17 cellular contexts compared by ENCODE assay signal in genomic region chr1:192263436-192263835, GRCh38. TPM values are rescaled to one million over a fixed set of nuclear protein-coding genes. Genes with fewer than 3 reads are reported as not detected.
DNase-seq lines count a peak whose midpoint lies in the region; ATAC-seq and TF ChIP-seq lines count a peak whose summit lies in the region.
"Had no signal": no experiment of that assay in that cellular context is flagged by ENCODE, and none has a peak within 500 bp of the region (broad histone marks: within the 10 kb centered on the region; RNA-seq: fewer than 3 reads in every experiment).

No MANE protein-coding gene starts in this region.

- intact Hi-C loops in cardiac septum (cut with DNase I): no loop called here
- intact Hi-C loops in CD14-positive monocyte (cut with micrococcal nuclease): no loop called here
- intact Hi-C loops in left ventricle myocardium superior (cut with micrococcal nuclease): no loop called here

- H3K27ac Mint-ChIP-seq in activated CD8-positive, alpha-beta T cell treated with anti-CD3 and anti-CD28 coated beads, Interleukin-2, amount 10 ng/mL, durations not matched to agents 7 days and 5 days: no peak overlapping the region
- H3K27ac Mint-ChIP-seq in CD14-positive monocyte: peak overlapping the region in 2 of 7 donors; percentile 17 to 28
- H3K27ac Mint-ChIP-seq: activated CD8-positive, alpha-beta memory T cell treated with anti-CD3 and anti-CD28 coated beads, Interleukin-2, amount 10 ng/mL, durations not matched to agents 7 days and 5 days; CD4-positive, alpha-beta T cell had no signal

- no peaks in the 10 kb centered on the region for H3K9me3 Mint-ChIP-seq in activated CD8-positive, alpha-beta T cell treated with anti-CD3 and anti-CD28 coated beads, Interleukin-2, amount 10 ng/mL, durations not matched to agents 7 days and 5 days (ENCODE audit: insufficient read depth)
- H3K9me3 Mint-ChIP-seq in CD14-positive monocyte: peaks cover 0 to 2% (median 0%) of the 10 kb centered on the region in 7 donors
- H3K9me3 Mint-ChIP-seq: CD4-positive, alpha-beta T cell had no signal

- CTCF ChIA-PET in activated CD8-positive, alpha-beta T cell treated with anti-CD3 and anti-CD28 coated beads, Interleukin-2, amount 10 ng/mL, durations not matched to agents 7 days and 5 days (lab: Charles Lee): no interaction called here

- H3K27me3 Mint-ChIP-seq in activated CD8-positive, alpha-beta T cell treated with anti-CD3 and anti-CD28 coated beads, Interleukin-2, amount 10 ng/mL, durations not matched to agents 7 days and 5 days (ENCODE audit: low read depth): no peaks in the 10 kb centered on the region
- H3K27me3 Mint-ChIP-seq in CD14-positive monocyte (ENCODE audit: low read depth in 3 of 3): no peaks in the 10 kb centered on the region
- H3K27me3 Mint-ChIP-seq: activated CD8-positive, alpha-beta memory T cell treated with anti-CD3 and anti-CD28 coated beads, Interleukin-2, amount 10 ng/mL, durations not matched to agents 7 days and 5 days; CD4-positive, alpha-beta T cell had no signal

- ATAC-seq in activated CD8-positive, alpha-beta T cell treated with anti-CD3 and anti-CD28 coated beads, Interleukin-2, amount 10 ng/mL, durations not matched to agents 7 days and 5 days: no peak
- ATAC-seq in left ventricle myocardium superior: no peak
- ATAC-seq: activated CD8-positive, alpha-beta memory T cell treated with anti-CD3 and anti-CD28 coated beads, Interleukin-2, amount 10 ng/mL, durations not matched to agents 7 days and 5 days; gastrocnemius medialis had no signal

- H3K4me3 Mint-ChIP-seq in activated CD8-positive, alpha-beta T cell treated with anti-CD3 and anti-CD28 coated beads, Interleukin-2, amount 10 ng/mL, durations not matched to agents 7 days and 5 days: no peak overlapping the region
- H3K4me3 Mint-ChIP-seq in CD14-positive monocyte: no peak overlapping the region
- H3K4me3 Mint-ChIP-seq: activated CD8-positive, alpha-beta memory T cell treated with anti-CD3 and anti-CD28 coated beads, Interleukin-2, amount 10 ng/mL, durations not matched to agents 7 days and 5 days; CD4-positive, alpha-beta T cell had no signal

- POLR2A ChIA-PET in activated CD8-positive, alpha-beta T cell treated with anti-CD3 and anti-CD28 coated beads, Interleukin-2, amount 10 ng/mL, durations not matched to agents 7 days and 5 days (lab: Charles Lee): no interaction called here

- no peaks in the 10 kb centered on the region for H3K4me1 Mint-ChIP-seq in activated CD8-positive, alpha-beta T cell treated with anti-CD3 and anti-CD28 coated beads, Interleukin-2, amount 10 ng/mL, durations not matched to agents 7 days and 5 days (ENCODE audit: low read depth)
- peaks cover 7% of the 10 kb centered on the region for H3K4me1 Mint-ChIP-seq in CD14-positive monocyte
- H3K4me1 Mint-ChIP-seq: activated CD8-positive, alpha-beta memory T cell treated with anti-CD3 and anti-CD28 coated beads, Interleukin-2, amount 10 ng/mL, durations not matched to agents 7 days and 5 days had no signal

- TF ChIP-seq CTCF in fibroblast of pulmonary artery (IDR thresholded peaks at IDR 0.05; ENCODE audit: low read length, missing control alignments): no peak
- TF ChIP-seq CTCF in retinal pigment epithelial cell (conservative IDR thresholded peaks at IDR 0.05; ENCODE audit: low read depth, low read length): no peak
- TF ChIP-seq CTCF in CD14-positive monocyte (IDR thresholded peaks at IDR 0.05): no peak

- H3K36me3 Mint-ChIP-seq in activated CD8-positive, alpha-beta T cell treated with anti-CD3 and anti-CD28 coated beads, Interleukin-2, amount 10 ng/mL, durations not matched to agents 7 days and 5 days (ENCODE audit: low read depth): no peaks in the 10 kb centered on the region
- H3K36me3 Mint-ChIP-seq in CD14-positive monocyte: no peaks in the 10 kb centered on the region
- H3K36me3 Mint-ChIP-seq: activated CD8-positive, alpha-beta memory T cell treated with anti-CD3 and anti-CD28 coated beads, Interleukin-2, amount 10 ng/mL, durations not matched to agents 7 days and 5 days had no signal

- peak; percentile 66 for DNase-seq in ELR (ENCODE audit: low read depth)
- DNase-seq in amniotic epithelial cell (ENCODE audit: low read depth): peak; percentile 53
- DNase-seq in fibroblast of pulmonary artery (ENCODE audit: low read depth): peak; percentile 95
- peak; percentile 91 for DNase-seq in retinal pigment epithelial cell (ENCODE audit: low read depth)
- DNase-seq in cardiac septum (ENCODE audit: low spot score): no peak
- no peak for DNase-seq in activated CD8-positive, alpha-beta T cell treated with anti-CD3 and anti-CD28 coated beads, Interleukin-2, amount 10 ng/mL, durations not matched to agents 7 days and 5 days
- DNase-seq in CD14-positive monocyte (ENCODE audit: low spot score): no peak
- no peak for DNase-seq in left ventricle myocardium superior
- DNase-seq: activated CD8-positive, alpha-beta memory T cell treated with anti-CD3 and anti-CD28 coated beads, Interleukin-2, amount 10 ng/mL, durations not matched to agents 7 days and 5 days; activated naive CD4-positive, alpha-beta T cell; CD4-positive, alpha-beta T cell; gastrocnemius medialis; NCI-H2171 treated with DMSO at 0.1 percent for 48 hours; stimulated activated CD4-positive, alpha-beta T cell treated with anti-CD3 and anti-CD28 coated beads, Interleukin-4, amount 100 ng/mL, for 24 hours; upper lobe of left lung had no signal

- no peak overlapping the region for H3K4me3 ChIP-seq in fibroblast of pulmonary artery (replicated peaks; ENCODE audit: low read depth, low read length)
- H3K4me3 ChIP-seq in retinal pigment epithelial cell (ENCODE audit: low read length): no peak overlapping the region
- H3K4me3 ChIP-seq: gastrocnemius medialis, SJSA1, upper lobe of left lung had no signal

RNA-seq across cellular contexts. Expression of gene RGS21, which starts 53.4 kb away (rescaled TPM):
- total RNA-seq in cardiac septum (not detected), left ventricle myocardium superior (not detected)
- not detected for total RNA-seq in activated CD8-positive, alpha-beta T cell treated with anti-CD3 and anti-CD28 coated beads, Interleukin-2, amount 10 ng/mL, durations not matched to agents 7 days and 5 days
- polyA plus RNA-seq in CD14-positive monocyte: not detected
- total RNA-seq: activated CD8-positive, alpha-beta memory T cell treated with anti-CD3 and anti-CD28 coated beads, Interleukin-2, amount 10 ng/mL, durations not matched to agents 7 days and 5 days; CD4-positive, alpha-beta T cell; gastrocnemius medialis; mucosa of gallbladder; SJSA1; upper lobe of left lung had no signal

Comparison
In these comparisons a context has a peak if more than half of its experiments do, and no peak if none do; other contexts are left out.
1. DNase-seq: peak in ELR (single experiment), amniotic epithelial cell (single experiment), fibroblast of pulmonary artery (single experiment) and retinal pigment epithelial cell (single experiment); none in cardiac septum (single experiment), activated CD8-positive, alpha-beta T cell treated with anti-CD3 and anti-CD28 coated beads, Interleukin-2, amount 10 ng/mL, durations not matched to agents 7 days and 5 days (single experiment), CD14-positive monocyte (single experiment) and left ventricle myocardium superior (single experiment).